10 cellular contexts compared by ENCODE assay signal in the genomic region with DNA sequence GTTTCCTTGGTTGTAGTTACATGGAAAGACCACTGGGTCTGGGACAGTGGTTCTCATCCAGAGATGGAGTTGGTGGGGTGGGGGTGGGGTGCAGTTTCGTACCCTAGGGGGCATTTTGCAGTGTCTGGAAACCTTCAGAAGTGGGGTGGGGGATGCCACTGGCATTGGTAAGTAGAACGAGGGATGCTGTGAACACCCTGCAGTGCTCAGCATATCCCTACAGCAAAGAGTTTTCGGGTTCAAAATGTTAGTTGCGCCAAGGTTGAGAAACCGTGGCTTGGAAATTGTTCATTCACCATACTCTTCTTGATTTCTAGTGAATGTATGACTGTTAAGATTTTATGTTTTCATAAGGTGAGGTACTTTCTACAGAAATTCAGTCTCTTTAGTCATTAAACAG.
DNase-seq lines count a peak whose midpoint lies in the region; ATAC-seq and TF ChIP-seq lines count a peak whose summit lies in the region.
"Had no signal": no experiment of that assay in that cellular context is flagged by ENCODE, and none has a peak within 500 bp of the region (broad histone marks: within the 10 kb centered on the region; RNA-seq: fewer than 3 reads in every experiment).

No MANE protein-coding gene starts in this region.

- no peaks in the 10 kb centered on the region for H3K9me3 ChIP-seq in OCI-LY3 (ENCODE audit: insufficient read depth, low read length)

- H3K36me3 Mint-ChIP-seq in stimulated activated naive B cell treated with anti-CD40 and anti-IgM and Interleukin-4, amounts not matched to agents 10 μg/mL and 1 μg/mL and 100 μg/mL, for 72 hours: peaks cover 20 to 56% of the 10 kb centered on the region in 2 donors

- H2AFZ ChIP-seq in OCI-LY3 (ENCODE audit: low read depth, low read length): no peak overlapping the region
- H2AFZ ChIP-seq: parathyroid adenoma had no signal

- TF ChIP-seq CTCF in OCI-LY3 (IDR thresholded peaks at IDR 0.05; ENCODE audit: low read depth, low read length) (no peak), cardiac fibroblast (IDR thresholded peaks at IDR 0.05; ENCODE audit: low read depth, low read length) (peak; percentile 15)

- H3K27me3 Mint-ChIP-seq in stimulated activated naive B cell treated with anti-CD40 and anti-IgM and Interleukin-4, amounts not matched to agents 10 μg/mL and 1 μg/mL and 100 μg/mL, for 72 hours: no peaks in the 10 kb centered on the region

- H4K20me1 ChIP-seq in OCI-LY3 (ENCODE audit: insufficient read depth, low read length): peaks cover 93% of the 10 kb centered on the region

- peak overlapping the region; percentile 66 to 69 for H3K4me3 Mint-ChIP-seq in stimulated activated naive B cell treated with anti-CD40 and anti-IgM and Interleukin-4, amounts not matched to agents 10 μg/mL and 1 μg/mL and 100 μg/mL, for 72 hours

- peaks cover 55 to 87% of the 10 kb centered on the region in 2 donors for H3K4me1 Mint-ChIP-seq in stimulated activated naive B cell treated with anti-CD40 and anti-IgM and Interleukin-4, amounts not matched to agents 10 μg/mL and 1 μg/mL and 100 μg/mL, for 72 hours

- H3K27me3 ChIP-seq in OCI-LY3 (ENCODE audit: low read depth, low read length): no peaks in the 10 kb centered on the region

- peak overlapping the region; percentile 51 for H3K4me2 ChIP-seq in OCI-LY3 (ENCODE audit: low read length)

- 0 out of 2 replicates have a peak overlapping the region, but pooled peaks have one; percentile 2 for H3K27ac ChIP-seq in OCI-LY3 (ENCODE audit: low read length)
- H3K27ac ChIP-seq: coronary artery, parathyroid adenoma had no signal

- peak; percentile 64 for DNase-seq in activated effector memory CD4-positive, alpha-beta T cell treated with anti-CD3 and anti-CD28 coated beads, Interleukin-2, amount 50 U/mL, for 16 hours
- no peak for DNase-seq in activated effector memory CD4-positive, alpha-beta T cell treated with Interleukin-2 at 50 U/mL for 16 hours
- DNase-seq in cardiac fibroblast (ENCODE audit: low read depth in 2 of 2) (no peak), cerebellar nuclear complex (lab: John Stamatoyannopoulos, UW) (no peak), anterior cingulate cortex (lab: John Stamatoyannopoulos, UW) (no peak), NCI-H345 (lab: John Stamatoyannopoulos, UW) (no peak)
- DNase-seq in stimulated activated naive B cell treated with anti-CD40 and anti-IgM and Interleukin-4, amounts not matched to agents 10 μg/mL and 1 μg/mL and 100 μg/mL, for 72 hours: no peak

- H3K9me3 Mint-ChIP-seq in stimulated activated naive B cell treated with anti-CD40 and anti-IgM and Interleukin-4, amounts not matched to agents 10 μg/mL and 1 μg/mL and 100 μg/mL, for 72 hours: peaks cover 0 to 3% of the 10 kb centered on the region in 2 donors

- peaks cover 100% of the 10 kb centered on the region for H3K79me2 ChIP-seq in OCI-LY3 (ENCODE audit: low read length)

- H3K36me3 ChIP-seq in OCI-LY3 (replicated peaks; ENCODE audit: low read depth, low read length): peaks cover 52% of the 10 kb centered on the region

- no peak overlapping the region for H3K9ac ChIP-seq in OCI-LY3 (ENCODE audit: low read length)
- H3K9ac ChIP-seq: parathyroid adenoma had no signal

- H3K27ac Mint-ChIP-seq in stimulated activated naive B cell treated with anti-CD40 and anti-IgM and Interleukin-4, amounts not matched to agents 10 μg/mL and 1 μg/mL and 100 μg/mL, for 72 hours: peak overlapping the region; percentile 98

- peaks cover 47% of the 10 kb centered on the region for H3K4me1 ChIP-seq in OCI-LY3 (ENCODE audit: low read length)

- H3K4me3 ChIP-seq in OCI-LY3 (ENCODE audit: low read length): no peak overlapping the region
- no peak overlapping the region for H3K4me3 ChIP-seq in cardiac fibroblast (replicated peaks in 1 of 2; ENCODE audit: low read depth in 2 of 2, low read length in 2 of 2)
- H3K4me3 ChIP-seq: coronary artery had no signal

- no peak for ATAC-seq in stimulated activated naive B cell treated with anti-CD40 and anti-IgM and Interleukin-4, amounts not matched to agents 10 μg/mL and 1 μg/mL and 100 μg/mL, for 72 hours (replicated peaks)
